In genomic region chr7:106056513-106057203, GRCh38 we compare ENCODE assay signal across 8 cellular contexts. TPM values are rescaled to one million over a fixed set of nuclear protein-coding genes. Genes with fewer than 3 reads are reported as not detected.
DNase-seq lines count a peak whose midpoint lies in the region; ATAC-seq, FAIRE-seq and TF ChIP-seq lines count a peak whose summit lies in the region.

No MANE protein-coding gene starts in this region.

- H3K4me3 ChIP-seq in DND-41 (ENCODE audit: low read depth in 1 of 2, low read length in 2 of 2) (no peak overlapping the region), pancreas (no peak overlapping the region), upper lobe of left lung (no peak overlapping the region)

- TF ChIP-seq CTCF in DND-41 (IDR thresholded peaks at IDR 0.05; ENCODE audit: borderline replicate concordance, extremely low read depth, low read length, poor library complexity, severe bottlenecking) (peak; percentile 99), LNCAP (IDR thresholded peaks at IDR 0.05) (peak; percentile 88), foreskin keratinocyte (conservative IDR thresholded peaks at IDR 0.05) (peak; percentile 90), pancreas (IDR thresholded peaks at IDR 0.05) (peak; percentile 56 to 81 (median 70)), upper lobe of left lung (IDR thresholded peaks at IDR 0.05) (peak; percentile 84 to 93 (median 90))

- H3K27ac ChIP-seq in DND-41 (ENCODE audit: low read length) (no peak overlapping the region), foreskin keratinocyte (no peak overlapping the region), pancreas (no peak overlapping the region), upper lobe of left lung (no peak overlapping the region)

- no peaks in the 10 kb centered on the region for H3K79me2 ChIP-seq in DND-41 (ENCODE audit: insufficient read depth, low read length)

- no peaks in the 10 kb centered on the region for H4K20me1 ChIP-seq in DND-41 (ENCODE audit: insufficient read depth, low read length)

- intact Hi-C loops in pancreas (cut with DNase I): loop anchor here in 2 of 3 donors (5.0 kb wide), 2 partner anchors 96 to 111 kb away; no protein-coding TSS in a partner anchor

- whole genome bisulfite sequencing in pancreas, 2 donors: 32 to 33% methylated on average over 9 of the region's 9 CpGs
- WGBS in upper lobe of left lung, 2 donors: 48 to 52% methylated on average over 8 to 9 of the region's 9 CpGs

- no peak for TF ChIP-seq POLR2A in upper lobe of left lung (IDR thresholded peaks at IDR 0.05)

- DNase-seq in DND-41 (peak; percentile 80), RPMI8226 (peak; percentile 83), foreskin keratinocyte (peak in 1 of 2 donors; percentile 52), pancreas (peak in 4 of 6 donors; percentile 41 to 72 (median 65)), upper lobe of left lung (peak in 1 of 2 donors; percentile 67)
- DNase-seq in activated effector memory CD4-positive, alpha-beta T cell treated with Interleukin-2 at 50 U/mL for 16 hours: peak; percentile 51

- FAIRE-seq in pancreas (lab: Jason Lieb, UNC): no peak

- H3K4me2 ChIP-seq in DND-41 (ENCODE audit: insufficient read depth, low read length): peak overlapping the region; percentile 45

- no peaks in the 10 kb centered on the region for H3K9me3 ChIP-seq in DND-41 (ENCODE audit: insufficient read depth, low read length, severe bottlenecking)
- H3K9me3 ChIP-seq in pancreas: no peaks in the 10 kb centered on the region
- no peaks in the 10 kb centered on the region for H3K9me3 ChIP-seq in upper lobe of left lung

- H3K4me1 ChIP-seq in DND-41 (ENCODE audit: insufficient read depth, low read length) (peaks cover 28% of the 10 kb centered on the region), foreskin keratinocyte (no peaks in the 10 kb centered on the region), pancreas (peaks cover 0 to 7% (median 0%) of the 10 kb centered on the region in 3 donors), upper lobe of left lung (peaks cover 0 to 9% (median 3%) of the 10 kb centered on the region in 4 donors)

- ATAC-seq in DND-41 (ENCODE audit: insufficient read depth, low read depth): peak; percentile 95
- ATAC-seq in GM21723 (IDR thresholded peaks at IDR 0.05; ENCODE audit: unreplicated experiment): peak; percentile 52
- peak; percentile 79 for ATAC-seq in foreskin keratinocyte
- peak; percentile 79 to 93 (median 93) for ATAC-seq in pancreas
- ATAC-seq in upper lobe of left lung (ENCODE audit: low FRiP score in 2 of 2): peak; percentile 87 to 91

- H2AFZ ChIP-seq in DND-41 (ENCODE audit: low read depth, low read length): peak overlapping the region; percentile 23; the same call in 1 of the 2 replicates

- TF ChIP-seq EP300 in upper lobe of left lung (IDR thresholded peaks at IDR 0.05): no peak

- H3K27me3 ChIP-seq in DND-41 (ENCODE audit: insufficient read depth, low read length, poor library complexity) (peaks cover 15% of the 10 kb centered on the region), foreskin keratinocyte (no peaks in the 10 kb centered on the region), pancreas (no peaks in the 10 kb centered on the region), upper lobe of left lung (no peaks in the 10 kb centered on the region)

- H3K9ac ChIP-seq in DND-41 (ENCODE audit: low read depth, low read length): no peak overlapping the region

- no peaks in the 10 kb centered on the region for H3K36me3 ChIP-seq in DND-41 (ENCODE audit: insufficient read depth, low read length)
- no peaks in the 10 kb centered on the region for H3K36me3 ChIP-seq in pancreas
- no peaks in the 10 kb centered on the region for H3K36me3 ChIP-seq in upper lobe of left lung

RNA-seq across cellular contexts. Expression of gene SYPL1, which starts 55.5 kb away (rescaled TPM):
- total RNA-seq in foreskin keratinocyte (94.3 and 98.9 TPM in 2 replicates), pancreas (10 to 100 TPM; 23.4 to 44.7 (median 33.5) TPM), upper lobe of left lung (10 to 100 TPM; 24.1 to 100.0 (median 71.7) TPM)
- polyA plus RNA-seq in foreskin keratinocyte (70.4 and 86.3 TPM in 2 replicates), pancreas (10 to 100 TPM; 16.4 to 38.6 TPM)
